Comparison of ENCODE assay signal across 22 cellular contexts in genomic region chr13:88925954-88926353, GRCh38.
DNase-seq lines count a peak whose midpoint lies in the region; ATAC-seq and TF ChIP-seq lines count a peak whose summit lies in the region.
"Had no signal": no experiment of that assay in that cellular context is flagged by ENCODE, and none has a peak within 500 bp of the region (broad histone marks: within the 10 kb centered on the region; RNA-seq: fewer than 3 reads in every experiment).

No MANE protein-coding gene starts in this region.

- H3K4me3 ChIP-seq in heart left ventricle = no peak overlapping the region
- no peak overlapping the region for H3K4me3 ChIP-seq in mesenchymal stem cell (ENCODE audit: insufficient read depth in 1 of 2, low read depth in 1 of 2, low read length in 2 of 2)
- H3K4me3 ChIP-seq: GM23338 had no signal

- no peak overlapping the region for H3K4ac ChIP-seq in mesenchymal stem cell (ENCODE audit: low read depth in 1 of 2, low read length in 2 of 2)

- DNase-seq in Right ventricle myocardium inferior (ENCODE audit: missing footprints) = peak; percentile 62
- no peak for DNase-seq in left cardiac atrium
- DNase-seq in heart left ventricle = peak in 3 of 5 donors; percentile 25 to 53 (median 44)
- no peak for DNase-seq in mesenchymal stem cell
- DNase-seq in anterior cingulate cortex (lab: John Stamatoyannopoulos, UW) = no peak
- no peak for DNase-seq in NCI-H187 treated with DMSO at 0.1 percent for 48 hours (lab: John Stamatoyannopoulos, UW)
- no peak for DNase-seq in naive thymus-derived CD8-positive, alpha-beta T cell
- DNase-seq: 8988T, DMS53, EL, GF-D8, IMR-90, NCI-H1694, NCI-H2081 treated with DMSO at 0.1 percent for 48 hours, NCI-H2171 treated with DMSO at 0.1 percent for 48 hours, NCI-H446, NCI-H526, SHP77 had no signal

- no peak overlapping the region for H3K4me2 ChIP-seq in mesenchymal stem cell (ENCODE audit: low read length, poor library complexity, severe bottlenecking)
- H3K4me2 ChIP-seq: GM23338, KMS-11 had no signal

- no peak overlapping the region for H2BK12ac ChIP-seq in mesenchymal stem cell (ENCODE audit: low read length in 2 of 2)

- H2BK120ac ChIP-seq in mesenchymal stem cell (ENCODE audit: low read depth, low read length) = no peak overlapping the region

- no peak overlapping the region for H2BK15ac ChIP-seq in mesenchymal stem cell (ENCODE audit: low read depth, poor library complexity, severe bottlenecking)

- no peak for TF ChIP-seq CTCF in heart left ventricle (IDR thresholded peaks at IDR 0.05)

- H3K9me3 Mint-ChIP-seq in naive thymus-derived CD8-positive, alpha-beta T cell = peaks cover 0 to 4% (median 0%) of the 10 kb centered on the region in 9 donors

- H3K27me3 Mint-ChIP-seq in naive thymus-derived CD8-positive, alpha-beta T cell = no peaks in the 10 kb centered on the region

- no peak overlapping the region for H4K8ac ChIP-seq in mesenchymal stem cell (ENCODE audit: low read length)

- peak overlapping the region; percentile 36 for H2AFZ ChIP-seq in mesenchymal stem cell (ENCODE audit: low read depth, low read length)
- H2AFZ ChIP-seq: GM23338 had no signal

- H3K36me3 ChIP-seq in heart left ventricle (no peaks in the 10 kb centered on the region), mesenchymal stem cell (ENCODE audit: control insufficient read depth in 1 of 2, insufficient read depth in 2 of 2, low read depth in 1 of 2, low read length in 2 of 2) (no peaks in the 10 kb centered on the region)

- H2AK5ac ChIP-seq in mesenchymal stem cell (ENCODE audit: low read length, severe bottlenecking) = no peak overlapping the region

- TF ChIP-seq POLR2A in heart left ventricle (IDR thresholded peaks at IDR 0.05) = no peak

- H3K4me1 ChIP-seq in heart left ventricle (no peaks in the 10 kb centered on the region), mesenchymal stem cell (ENCODE audit: control insufficient read depth, insufficient read depth, low read depth, low read length) (no peaks in the 10 kb centered on the region)

- no peak overlapping the region for H3K27ac Mint-ChIP-seq in naive thymus-derived CD8-positive, alpha-beta T cell
- H3K27ac Mint-ChIP-seq: CD14-positive monocyte, GM23338 had no signal

- no peak overlapping the region for H3K9ac ChIP-seq in mesenchymal stem cell (ENCODE audit: low read length)
- H3K9ac ChIP-seq: KMS-11 had no signal

- H4K91ac ChIP-seq in mesenchymal stem cell (ENCODE audit: low read length) = no peak overlapping the region

- POLR2A ChIA-PET in naive thymus-derived CD8-positive, alpha-beta T cell (lab: Charles Lee) = no interaction called here

- peak overlapping the region in 1 of 2 experiments; percentile 26 for H3K14ac ChIP-seq in mesenchymal stem cell (ENCODE audit: low read length in 2 of 2)

- H3K4me3 Mint-ChIP-seq in naive thymus-derived CD8-positive, alpha-beta T cell = no peak overlapping the region
- H3K4me3 Mint-ChIP-seq: CD14-positive monocyte, GM23338 had no signal

- peaks cover 0 to 3% (median 0%) of the 10 kb centered on the region in 12 donors for H3K9me3 ChIP-seq in heart left ventricle
- peaks cover 16% of the 10 kb centered on the region for H3K9me3 ChIP-seq in mesenchymal stem cell (ENCODE audit: control insufficient read depth, low read length)

- H3K23ac ChIP-seq in mesenchymal stem cell (ENCODE audit: low read length in 2 of 2) = no peak overlapping the region

- no peaks in the 10 kb centered on the region for H3K27me3 ChIP-seq in heart left ventricle
- no peaks in the 10 kb centered on the region for H3K27me3 ChIP-seq in mesenchymal stem cell (ENCODE audit: control insufficient read depth in 1 of 2, insufficient read depth in 1 of 2, low read length in 2 of 2)

- H3K27ac ChIP-seq in heart left ventricle (no peak overlapping the region), mesenchymal stem cell (ENCODE audit: low read length, poor library complexity, severe bottlenecking) (no peak overlapping the region)
- H3K27ac ChIP-seq: KMS-11 had no signal

- intact Hi-C loops in Right ventricle myocardium inferior (cut with DNase I) (no loop called here), left cardiac atrium (cut with DNase I) (no loop called here), heart left ventricle (cut with DNase I) (no loop called here)

- H3K36me3 Mint-ChIP-seq in naive thymus-derived CD8-positive, alpha-beta T cell = no peaks in the 10 kb centered on the region
- H3K36me3 Mint-ChIP-seq: CD14-positive monocyte had no signal

- no peak overlapping the region for H3K18ac ChIP-seq in mesenchymal stem cell (ENCODE audit: low read depth in 1 of 2, low read length in 2 of 2)

- no peaks in the 10 kb centered on the region for H3K4me1 Mint-ChIP-seq in naive thymus-derived CD8-positive, alpha-beta T cell
- H3K4me1 Mint-ChIP-seq: CD14-positive monocyte, GM23338 had no signal

- H2BK5ac ChIP-seq in mesenchymal stem cell (ENCODE audit: low read depth, low read length, poor library complexity, severe bottlenecking) = no peak overlapping the region

- no peaks in the 10 kb centered on the region for H3K79me1 ChIP-seq in mesenchymal stem cell (replicated peaks; ENCODE audit: low read length, poor library complexity, severe bottlenecking)

- 36 to 59% (median 55%) methylated on average over 3 of the region's 3 CpGs for WGBS in heart left ventricle, 4 donors
- 83% methylated on average over 3 of the region's 3 CpGs for whole genome bisulfite sequencing in mesenchymal stem cell

- ATAC-seq in Right ventricle myocardium inferior (peak; percentile 92), left cardiac atrium (no peak), heart left ventricle (peak; percentile 58 to 88 (median 72))
- ATAC-seq in naive thymus-derived CD8-positive, alpha-beta T cell = no peak
- ATAC-seq: GM23338, HCT116 had no signal

Comparison
In these comparisons a context has a peak if more than half of its experiments do, and no peak if none do; other contexts are left out.
1. ATAC-seq: peak in Right ventricle myocardium inferior (single experiment) and heart left ventricle (4 of 4); none in left cardiac atrium (0 of 2) and naive thymus-derived CD8-positive, alpha-beta T cell (0 of 2).
2. DNase-seq: peak in Right ventricle myocardium inferior (single experiment) and heart left ventricle (3 of 5); none in left cardiac atrium (single experiment), mesenchymal stem cell (single experiment), anterior cingulate cortex (0 of 58), NCI-H187 treated with DMSO at 0.1 percent for 48 hours (single experiment) and naive thymus-derived CD8-positive, alpha-beta T cell (0 of 10).